In the genomic region with DNA sequence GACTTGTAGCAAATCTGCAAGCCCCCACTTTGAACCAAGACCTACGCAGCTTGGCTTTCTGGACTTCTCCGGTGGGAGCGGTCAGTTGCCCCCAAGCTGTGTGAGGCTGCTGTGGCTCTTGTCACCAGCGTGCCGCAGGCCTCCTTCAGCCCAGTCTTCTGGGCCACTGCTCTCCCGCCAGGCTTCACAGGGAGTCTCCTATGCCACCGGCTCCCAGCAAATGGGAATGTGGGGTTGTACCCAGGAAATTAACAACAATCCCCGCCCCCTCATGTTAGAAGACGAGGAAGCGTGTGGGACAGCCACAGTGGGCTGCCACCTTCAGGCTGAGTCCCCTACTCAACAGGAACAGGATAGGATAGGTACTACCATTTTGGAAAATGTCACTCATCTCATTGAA, we compare ENCODE assay signal across 26 cellular contexts. TPM values are rescaled to one million over a fixed set of nuclear protein-coding genes. Genes with fewer than 3 reads are reported as not detected.
"Had no signal": no experiment of that assay in that cellular context is flagged by ENCODE, and none has a peak within 500 bp of the region (broad histone marks: within the 10 kb centered on the region; RNA-seq: fewer than 3 reads in every experiment).

No MANE protein-coding gene starts in this region.

- H3K36me3 ChIP-seq: neural progenitor cell, ovary, right atrium auricular region, upper lobe of right lung had no signal

- H3K9ac ChIP-seq: neural progenitor cell had no signal

- H3K9me3 ChIP-seq: ovary, psoas muscle, right atrium auricular region, upper lobe of right lung had no signal

- DNase-seq: activated CD4-positive, alpha-beta T cell treated with anti-CD3 and anti-CD28 coated beads for 1 hour; activated CD4-positive, alpha-beta T cell treated with anti-CD3 and anti-CD28 coated beads, Interleukin-2, amount 50 U/mL, for 1 hour; activated CD8-positive, alpha-beta T cell treated with anti-CD3 and anti-CD28 coated beads, Interleukin-2, amount 10 ng/mL, durations not matched to agents 7 days and 5 days; activated gamma-delta T cell; activated naive CD4-positive, alpha-beta T cell treated with anti-CD3 and anti-CD28 coated beads, Interleukin-2, amount 50 U/mL, for 16 hours; activated naive CD8-positive, alpha-beta T cell treated with anti-CD3 and anti-CD28 coated beads, Interleukin-2, amount 50 U/mL, for 24 hours; dermis blood vessel endothelial cell; effector CD8-positive, alpha-beta T cell; glutamatergic neuron; hippocampal formation; left cardiac atrium; mesendoderm; naive B cell; ovary; stimulated activated CD4-positive, alpha-beta T cell treated with anti-CD3 and anti-CD28 coated beads, Interleukin-12 subunit alpha, Interleukin-12 subunit beta, amount 100 ng/mL, for 4 hours; stimulated activated CD4-positive, alpha-beta T cell treated with anti-CD3 and anti-CD28 coated beads, Interleukin-4, amount 100 ng/mL, for 4 hours; stimulated activated naive CD8-positive, alpha-beta T cell treated with anti-CD3 and anti-CD28 coated beads, Interleukin-15, Interleukin-2, amounts not matched to agents 100 U/mL and 50 U/mL, for 24 hours; upper lobe of right lung had no signal

- H3K27ac ChIP-seq: neural progenitor cell, ovary, psoas muscle, right atrium auricular region, upper lobe of right lung had no signal

- H3K36me3 Mint-ChIP-seq: naive B cell had no signal

- H3K4me3 Mint-ChIP-seq: activated CD8-positive, alpha-beta T cell treated with anti-CD3 and anti-CD28 coated beads, Interleukin-2, amount 10 ng/mL, durations not matched to agents 7 days and 5 days; activated naive CD8-positive, alpha-beta T cell treated with anti-CD3 and anti-CD28 coated beads, Interleukin-2, amount 50 U/mL, for 24 hours; activated T-helper 1 cell treated with anti-CD3 and anti-CD28 coated beads, Interleukin-12 subunit alpha, Interleukin-12 subunit beta, Interleukin-2, Interleukin-4 antibody, amounts not matched to agents 30 ng/mL and 10 ng/mL and 1 ng/mL, durations not matched to agents 14 hours and 24 hours and 36 hours; naive B cell; neural progenitor cell had no signal

- H2AFZ ChIP-seq: neural progenitor cell had no signal

- H3K4me3 ChIP-seq: neural progenitor cell, ovary, psoas muscle, right atrium auricular region, upper lobe of right lung had no signal

- ATAC-seq: activated CD8-positive, alpha-beta T cell treated with anti-CD3 and anti-CD28 coated beads, Interleukin-2, amount 10 ng/mL, durations not matched to agents 7 days and 5 days; activated naive CD8-positive, alpha-beta T cell treated with anti-CD3 and anti-CD28 coated beads, Interleukin-2, amount 50 U/mL, for 24 hours; esophagus mucosa; left cardiac atrium; psoas muscle; stimulated activated naive CD8-positive, alpha-beta T cell treated with anti-CD3 and anti-CD28 coated beads, Interleukin-15, Interleukin-2, amounts not matched to agents 100 U/mL and 50 U/mL, for 24 hours; upper lobe of right lung had no signal

- H3K4me2 ChIP-seq: neural progenitor cell had no signal

- H3K27ac Mint-ChIP-seq: activated CD8-positive, alpha-beta T cell treated with anti-CD3 and anti-CD28 coated beads, Interleukin-2, amount 10 ng/mL, durations not matched to agents 7 days and 5 days; activated naive CD8-positive, alpha-beta T cell treated with anti-CD3 and anti-CD28 coated beads, Interleukin-2, amount 50 U/mL, for 24 hours; activated T-helper 1 cell treated with anti-CD3 and anti-CD28 coated beads, Interleukin-12 subunit alpha, Interleukin-12 subunit beta, Interleukin-2, Interleukin-4 antibody, amounts not matched to agents 30 ng/mL and 10 ng/mL and 1 ng/mL, durations not matched to agents 14 hours and 24 hours and 36 hours; neural progenitor cell had no signal

- H3K9me3 Mint-ChIP-seq: activated naive CD8-positive, alpha-beta T cell treated with anti-CD3 and anti-CD28 coated beads, Interleukin-2, amount 50 U/mL, for 24 hours; activated T-helper 1 cell treated with anti-CD3 and anti-CD28 coated beads, Interleukin-12 subunit alpha, Interleukin-12 subunit beta, Interleukin-2, Interleukin-4 antibody, amounts not matched to agents 30 ng/mL and 10 ng/mL and 1 ng/mL, durations not matched to agents 14 hours and 24 hours and 36 hours; naive B cell; neural progenitor cell had no signal

RNA-seq across cellular contexts. Expression of a gene that starts 4.2 kb away (rescaled TPM):
- total RNA-seq: activated T-helper 1 cell treated with anti-CD3 and anti-CD28 coated beads, Interleukin-12 subunit alpha, Interleukin-12 subunit beta, Interleukin-2, Interleukin-4 antibody, amounts not matched to agents 30 ng/mL and 10 ng/mL and 1 ng/mL, durations not matched to agents 14 hours and 24 hours and 36 hours; cardiac septum; dermis blood vessel endothelial cell; endothelial cell of umbilical vein had no signal
- polyA plus RNA-seq: endothelial cell of umbilical vein had no signal

RNA-seq across cellular contexts. Expression of a gene that starts 34.4 kb away (rescaled TPM):
- total RNA-seq: activated T-helper 1 cell treated with anti-CD3 and anti-CD28 coated beads, Interleukin-12 subunit alpha, Interleukin-12 subunit beta, Interleukin-2, Interleukin-4 antibody, amounts not matched to agents 30 ng/mL and 10 ng/mL and 1 ng/mL, durations not matched to agents 14 hours and 24 hours and 36 hours; cardiac septum; dermis blood vessel endothelial cell; endothelial cell of umbilical vein; esophagus mucosa; lower leg skin; upper lobe of right lung had no signal
- polyA plus RNA-seq: endothelial cell of umbilical vein had no signal
